In the genomic region with DNA sequence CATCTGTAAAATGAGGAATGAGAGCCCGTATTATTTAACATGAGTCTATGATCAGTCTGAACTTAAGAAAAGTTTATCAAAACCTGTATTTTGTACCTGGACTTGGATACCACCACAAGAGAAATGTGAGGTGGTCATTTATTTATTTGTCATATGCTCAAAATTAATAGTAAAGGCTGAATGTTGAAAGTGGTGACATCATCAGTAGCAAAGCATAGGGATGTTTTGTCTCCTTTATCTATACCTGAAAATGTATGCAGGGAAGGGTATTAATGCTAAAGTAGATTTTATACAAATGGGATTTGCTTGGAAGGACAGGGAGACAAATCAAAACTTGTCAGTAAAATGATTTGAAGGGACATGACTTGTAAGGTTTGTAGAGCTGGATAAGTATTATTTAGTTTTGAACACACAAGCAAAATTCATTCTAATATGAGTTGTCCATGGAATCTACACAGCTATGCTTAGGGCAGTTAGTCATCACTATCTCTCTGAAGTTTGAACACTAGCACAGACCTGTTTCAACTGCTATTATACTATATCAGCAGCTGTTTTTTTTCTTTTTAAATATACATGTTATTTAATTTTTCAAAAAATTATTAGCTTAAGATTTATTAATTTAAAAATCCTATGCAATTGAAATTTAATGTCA, we compare ENCODE assay signal across 16 cellular contexts. TPM values are rescaled to one million over a fixed set of nuclear protein-coding genes. Genes with fewer than 3 reads are reported as not detected.
"Had no signal": no experiment of that assay in that cellular context is flagged by ENCODE, and none has a peak within 500 bp of the region (broad histone marks: within the 10 kb centered on the region; RNA-seq: fewer than 3 reads in every experiment).

No MANE protein-coding gene starts in this region.

- DNase-seq: activated CD4-positive, alpha-beta T cell treated with anti-CD3 and anti-CD28 coated beads for 48 hours; activated CD8-positive, alpha-beta memory T cell treated with anti-CD3 and anti-CD28 coated beads for 24 hours; activated naive CD4-positive, alpha-beta T cell treated with anti-CD3 and anti-CD28 coated beads for 36 hours; dermis blood vessel endothelial cell; gastrocnemius medialis; heart right ventricle; kidney; small intestine; T-cell; thyroid gland had no signal

- H3K36me3 ChIP-seq: esophagus muscularis mucosa, gastrocnemius medialis, heart right ventricle, neural progenitor cell, thyroid gland, vagina had no signal

- H3K9me3 ChIP-seq: esophagus muscularis mucosa, gastrocnemius medialis, heart right ventricle, thyroid gland, vagina had no signal

- H3K9ac ChIP-seq: neural progenitor cell, parathyroid adenoma had no signal

- H3K27me3 ChIP-seq: esophagus muscularis mucosa, gastrocnemius medialis, heart right ventricle, neural progenitor cell, thyroid gland, vagina had no signal

- ATAC-seq: activated T-helper 17 cell treated with anti-CD3 and anti-CD28 coated beads, Interleukin-2, amount 50 U/mL, for 72 hours; gastrocnemius medialis; heart right ventricle; stimulated activated effector memory CD8-positive, alpha-beta T cell treated with anti-CD3 and anti-CD28 coated beads, Interleukin-12 subunit alpha, Interleukin-12 subunit beta, amount 100 ng/mL, for 72 hours; T-cell had no signal

- H3K4me3 ChIP-seq: esophagus muscularis mucosa, gastrocnemius medialis, heart right ventricle, neural progenitor cell, thyroid gland, vagina had no signal

- H3K27ac ChIP-seq: esophagus muscularis mucosa, neural progenitor cell, parathyroid adenoma, thyroid gland, vagina had no signal

- FAIRE-seq: kidney, small intestine had no signal

- H3K4me1 ChIP-seq: esophagus muscularis mucosa, gastrocnemius medialis, neural progenitor cell, parathyroid adenoma, thyroid gland, vagina had no signal

RNA-seq across cellular contexts. Expression of gene GUCY1A1, which starts 52.4 kb away (rescaled TPM):
- total RNA-seq: activated T-helper 17 cell treated with anti-CD3 and anti-CD28 coated beads, Interleukin-2, amount 50 U/mL, for 72 hours had no signal
